17 cellular contexts compared by ENCODE assay signal in the genomic region with DNA sequence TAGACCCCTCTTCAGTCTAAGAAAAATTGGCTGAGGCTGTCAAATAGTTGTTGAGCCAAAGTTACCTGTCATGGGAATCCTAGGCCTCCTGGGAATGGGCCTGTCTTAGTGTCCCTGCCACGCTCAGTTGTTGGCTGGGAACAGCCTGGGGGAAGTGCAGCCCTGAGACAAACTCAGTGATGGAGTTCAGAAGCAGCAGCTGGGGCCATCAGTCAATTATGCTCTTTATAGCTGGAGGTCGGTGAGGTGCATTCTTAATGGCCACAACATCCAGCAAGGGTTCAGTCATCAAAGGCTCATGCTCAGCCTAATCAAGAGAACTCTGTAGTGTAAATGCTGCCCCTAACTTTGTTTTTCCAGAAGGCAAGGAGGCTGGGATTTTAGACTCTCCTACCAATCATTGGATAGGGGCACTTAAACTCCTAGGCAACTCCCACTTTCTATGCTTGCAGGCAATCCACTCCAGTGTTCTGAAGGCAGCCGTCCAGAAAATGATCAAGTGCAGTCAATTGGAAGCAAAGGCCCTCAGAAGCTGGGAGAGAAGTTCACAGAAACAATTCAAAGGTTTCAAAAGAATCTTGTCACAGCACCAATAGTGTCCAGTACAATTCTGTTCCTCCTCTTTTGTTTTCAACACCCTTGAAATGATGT. TPM values are rescaled to one million over a fixed set of nuclear protein-coding genes. Genes with fewer than 3 reads are reported as not detected.
DNase-seq lines count a peak whose midpoint lies in the region; ATAC-seq and TF ChIP-seq lines count a peak whose summit lies in the region.
"Had no signal": no experiment of that assay in that cellular context is flagged by ENCODE, and none has a peak within 500 bp of the region (broad histone marks: within the 10 kb centered on the region; RNA-seq: fewer than 3 reads in every experiment).

No MANE protein-coding gene starts in this region.

- H3K27ac Mint-ChIP-seq in glutamatergic neuron (ENCODE audit: unreplicated experiment) = peak overlapping the region; percentile 98
- H3K27ac Mint-ChIP-seq in stimulated activated effector memory CD8-positive, alpha-beta T cell treated with anti-CD3 and anti-CD28 coated beads, Interleukin-12 subunit alpha, Interleukin-12 subunit beta, amount 100 ng/mL, for 72 hours = no peak overlapping the region
- H3K27ac Mint-ChIP-seq: activated B cell treated with CpG ODN at 0.5 μM for 24 hours; CD8-positive, alpha-beta T cell; natural killer cell had no signal

- no peak overlapping the region for H3K4me3 ChIP-seq in testis

- peaks cover 10% of the 10 kb centered on the region for H3K4me1 ChIP-seq in testis

- TF ChIP-seq CTCF in glutamatergic neuron (IDR thresholded peaks at IDR 0.05; ENCODE audit: partially characterized antibody, unreplicated experiment) = no peak
- TF ChIP-seq CTCF in testis (IDR thresholded peaks at IDR 0.05) = no peak

- H3K9me3 ChIP-seq in testis = no peaks in the 10 kb centered on the region

- DNase-seq in NCI-H1436 (lab: John Stamatoyannopoulos, UW) (peak; percentile 24), NCI-H1436 treated with DMSO at 0.1 percent for 48 hours (lab: John Stamatoyannopoulos, UW) (no peak), NCI-H2227 treated with DMSO at 0.1 percent for 48 hours (lab: John Stamatoyannopoulos, UW) (peak; percentile 75), glutamatergic neuron (peak; percentile 59), testis (peak; percentile 35)
- DNase-seq in stimulated activated effector memory CD8-positive, alpha-beta T cell treated with anti-CD3 and anti-CD28 coated beads, Interleukin-12 subunit alpha, Interleukin-12 subunit beta, amount 100 ng/mL, for 72 hours (ENCODE audit: low spot score in 2 of 2) = no peak
- DNase-seq: activated B cell treated with CpG ODN at 0.5 μM for 24 hours; activated naive CD4-positive, alpha-beta T cell; brain microvascular endothelial cell; CD8-positive, alpha-beta T cell; Kasumi-1; natural killer cell; NCI-H524 treated with DMSO at 0.1 percent for 48 hours; RPMI8226; T-helper 1 cell had no signal

- peak overlapping the region; percentile 31 to 44 for H3K27ac ChIP-seq in testis
- H3K27ac ChIP-seq: brain microvascular endothelial cell had no signal

- WGBS in testis, 2 donors = 69 to 72% methylated on average over 3 of the region's 3 CpGs

- H3K36me3 ChIP-seq in testis (ENCODE audit: low read depth, missing control alignments) = no peaks in the 10 kb centered on the region
- H3K36me3 ChIP-seq: brain microvascular endothelial cell had no signal

- peaks cover 10% of the 10 kb centered on the region for H3K27me3 Mint-ChIP-seq in glutamatergic neuron (ENCODE audit: unreplicated experiment)

- peaks cover 40% of the 10 kb centered on the region for H3K4me1 Mint-ChIP-seq in glutamatergic neuron (ENCODE audit: low read depth, unreplicated experiment)
- no peaks in the 10 kb centered on the region for H3K4me1 Mint-ChIP-seq in stimulated activated effector memory CD8-positive, alpha-beta T cell treated with anti-CD3 and anti-CD28 coated beads, Interleukin-12 subunit alpha, Interleukin-12 subunit beta, amount 100 ng/mL, for 72 hours
- H3K4me1 Mint-ChIP-seq: activated B cell treated with CpG ODN at 0.5 μM for 24 hours, natural killer cell had no signal

- H3K4me3 Mint-ChIP-seq in glutamatergic neuron (ENCODE audit: unreplicated experiment) = peak overlapping the region; percentile 82
- H3K4me3 Mint-ChIP-seq in stimulated activated effector memory CD8-positive, alpha-beta T cell treated with anti-CD3 and anti-CD28 coated beads, Interleukin-12 subunit alpha, Interleukin-12 subunit beta, amount 100 ng/mL, for 72 hours = no peak overlapping the region
- H3K4me3 Mint-ChIP-seq: activated B cell treated with CpG ODN at 0.5 μM for 24 hours; CD8-positive, alpha-beta T cell; natural killer cell had no signal

- no peaks in the 10 kb centered on the region for H3K36me3 Mint-ChIP-seq in glutamatergic neuron (ENCODE audit: unreplicated experiment)
- no peaks in the 10 kb centered on the region for H3K36me3 Mint-ChIP-seq in stimulated activated effector memory CD8-positive, alpha-beta T cell treated with anti-CD3 and anti-CD28 coated beads, Interleukin-12 subunit alpha, Interleukin-12 subunit beta, amount 100 ng/mL, for 72 hours
- H3K36me3 Mint-ChIP-seq: CD8-positive, alpha-beta T cell; natural killer cell had no signal

- ATAC-seq in GM21723 (IDR thresholded peaks at IDR 0.05; ENCODE audit: unreplicated experiment) (no peak), GM18870 (IDR thresholded peaks at IDR 0.05; ENCODE audit: unreplicated experiment) (no peak)
- no peak for ATAC-seq in stimulated activated effector memory CD8-positive, alpha-beta T cell treated with anti-CD3 and anti-CD28 coated beads, Interleukin-12 subunit alpha, Interleukin-12 subunit beta, amount 100 ng/mL, for 72 hours
- ATAC-seq: CD8-positive, alpha-beta T cell; natural killer cell had no signal

- peaks cover 12% of the 10 kb centered on the region for H3K9me3 Mint-ChIP-seq in glutamatergic neuron (ENCODE audit: unreplicated experiment)
- no peaks in the 10 kb centered on the region for H3K9me3 Mint-ChIP-seq in stimulated activated effector memory CD8-positive, alpha-beta T cell treated with anti-CD3 and anti-CD28 coated beads, Interleukin-12 subunit alpha, Interleukin-12 subunit beta, amount 100 ng/mL, for 72 hours
- H3K9me3 Mint-ChIP-seq: activated B cell treated with CpG ODN at 0.5 μM for 24 hours; CD8-positive, alpha-beta T cell; natural killer cell had no signal

- TF ChIP-seq POLR2A in testis (IDR thresholded peaks at IDR 0.05) = no peak

- H3K27me3 ChIP-seq in testis = no peaks in the 10 kb centered on the region
- H3K27me3 ChIP-seq: brain microvascular endothelial cell had no signal

- intact Hi-C loops in testis (cut with DNase I; ENCODE audit: low total_unique reads) = no loop called here

RNA-seq across cellular contexts. Expression of gene RGS4, which starts 15.0 kb away (rescaled TPM):
- total RNA-seq in glutamatergic neuron (ENCODE audit: unreplicated experiment) (31.6 TPM), testis (1 to 10 TPM; 3.4 to 3.5 TPM)
- 8.9 TPM for polyA plus RNA-seq in testis (ENCODE audit: insufficient read depth, low read depth, low replicate concordance)
- total RNA-seq: activated B cell treated with CpG ODN at 0.5 μM for 24 hours; CD8-positive, alpha-beta T cell; natural killer cell had no signal

Comparison
In these comparisons a context has a peak if more than half of its experiments do, and no peak if none do; other contexts are left out.
1. DNase-seq: peak in NCI-H1436 (single experiment), NCI-H2227 treated with DMSO at 0.1 percent for 48 hours (single experiment), glutamatergic neuron (single experiment) and testis (single experiment); none in NCI-H1436 treated with DMSO at 0.1 percent for 48 hours (single experiment) and stimulated activated effector memory CD8-positive, alpha-beta T cell treated with anti-CD3 and anti-CD28 coated beads, Interleukin-12 subunit alpha, Interleukin-12 subunit beta, amount 100 ng/mL, for 72 hours (0 of 2).